Comparison of ENCODE assay signal across 9 cellular contexts in the genomic region with DNA sequence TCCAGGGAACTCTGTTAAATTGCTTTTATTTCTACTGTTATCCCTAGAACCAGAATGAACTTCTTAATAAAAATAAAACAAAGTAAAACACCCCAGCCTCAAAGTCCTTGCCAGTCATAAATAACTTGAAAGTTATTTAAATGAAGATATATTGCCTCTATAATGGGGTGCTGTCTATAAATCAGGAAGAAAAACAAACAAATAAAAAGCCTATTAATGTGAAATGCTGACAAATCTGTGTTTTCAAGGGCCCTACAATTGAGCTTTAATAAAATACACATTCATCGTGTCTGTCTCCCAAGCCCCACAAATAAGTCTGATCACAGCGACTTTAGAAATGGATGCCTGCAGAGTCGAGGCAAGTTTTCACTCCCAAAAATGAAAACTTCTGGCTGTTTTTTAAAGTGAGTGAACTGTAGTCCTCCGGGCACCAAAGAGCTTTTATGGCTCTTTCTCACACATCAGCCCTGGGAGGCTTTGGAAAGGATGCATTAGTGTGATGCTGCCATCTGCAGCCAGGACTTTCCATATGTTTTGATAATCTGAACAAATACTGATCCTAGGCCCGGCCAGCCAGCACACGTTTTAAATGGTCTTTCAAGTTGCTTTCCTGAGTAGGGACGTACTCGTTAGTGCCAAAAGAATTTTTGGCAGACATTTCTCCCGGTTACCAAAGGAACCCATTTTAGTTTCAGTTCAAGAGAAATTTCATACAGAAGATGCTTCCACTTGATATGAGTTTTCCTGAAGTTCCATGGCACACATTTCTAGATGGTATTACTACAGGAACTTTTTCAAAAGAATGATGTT. TPM values are rescaled to one million over a fixed set of nuclear protein-coding genes. Genes with fewer than 3 reads are reported as not detected.
DNase-seq lines count a peak whose midpoint lies in the region; ATAC-seq and TF ChIP-seq lines count a peak whose summit lies in the region.
"Had no signal": no experiment of that assay in that cellular context is flagged by ENCODE, and none has a peak within 500 bp of the region (broad histone marks: within the 10 kb centered on the region; RNA-seq: fewer than 3 reads in every experiment).

No MANE protein-coding gene starts in this region.

- no peak overlapping the region for H3K27ac ChIP-seq in IMR-90 (ENCODE audit: insufficient read depth, low read length)
- H3K27ac ChIP-seq in CD4-positive, alpha-beta memory T cell (ENCODE audit: low read depth, low read length), result no peak overlapping the region

- peaks cover 3% of the 10 kb centered on the region; the same call in 1 of the 2 replicates for H3K9me3 ChIP-seq in IMR-90 (ENCODE audit: control insufficient read depth, insufficient read depth, low read length)
- H3K9me3 ChIP-seq in CD4-positive, alpha-beta memory T cell (ENCODE audit: control insufficient read depth in 1 of 2, low read length in 2 of 2), result no peaks in the 10 kb centered on the region

- peak; percentile 46 for TF ChIP-seq CTCF in IMR-90 (conservative IDR thresholded peaks at IDR 0.05; ENCODE audit: low read depth, low read length)

- no peaks in the 10 kb centered on the region for H3K4me1 Mint-ChIP-seq in CD4-positive, alpha-beta memory T cell

- H2BK15ac ChIP-seq in IMR-90 (ENCODE audit: low read depth, low read length), result no peak overlapping the region

- no peak overlapping the region for H3K4me3 Mint-ChIP-seq in CD4-positive, alpha-beta memory T cell

- WGBS in IMR-90 (ENCODE audit: extremely low coverage in 2 of 2, insufficient read length in 1 of 2), 2 experiments, result 15% methylated on average over 4 of the region's 9 CpGs; no CpG with 5 or more reads in 1 of the 2 experiments

- peaks cover 3 to 12% of the 10 kb centered on the region in 2 donors for H3K27me3 Mint-ChIP-seq in CD4-positive, alpha-beta memory T cell

- peak overlapping the region; percentile 86 for H2AFZ ChIP-seq in IMR-90 (replicated peaks; ENCODE audit: low read length, poor library complexity)

- H3K9me3 Mint-ChIP-seq in CD4-positive, alpha-beta memory T cell, result peaks cover 0 to 11% (median 5%) of the 10 kb centered on the region in 8 donors

- H2AK5ac ChIP-seq in IMR-90 (ENCODE audit: low read depth, low read length), result no peak overlapping the region

- H2AK9ac ChIP-seq in IMR-90 (replicated peaks; ENCODE audit: low read depth, low read length, poor library complexity), result no peak overlapping the region

- no peak overlapping the region for H3K14ac ChIP-seq in IMR-90 (replicated peaks; ENCODE audit: low read depth, low read length)

- no peak overlapping the region for H3K56ac ChIP-seq in IMR-90 (ENCODE audit: extremely low read depth, insufficient read depth, low read length)

- in situ Hi-C loops in Caki2 (cut with HindIII; ENCODE audit: low pct_unique_long_range_greater_than_20kb, low sequenced_read_pairs) (no loop called here), IMR-90 (cut with MboI; ENCODE audit: low sequenced_read_pairs) (no loop called here)

- H3K9me1 ChIP-seq in IMR-90 (ENCODE audit: insufficient read depth, low read length), result no peaks in the 10 kb centered on the region

- no peaks in the 10 kb centered on the region for H3K4me1 ChIP-seq in IMR-90 (ENCODE audit: control insufficient read depth, insufficient read depth, low read length)
- H3K4me1 ChIP-seq in CD4-positive, alpha-beta memory T cell (ENCODE audit: insufficient read depth, low read length), result no peaks in the 10 kb centered on the region

- 0 out of 4 replicates have a peak overlapping the region, but pooled peaks of 1 of the 2 experiments have one; percentile 42 for H4K8ac ChIP-seq in IMR-90 (ENCODE audit: low read depth in 2 of 2, low read length in 2 of 2)

- no peak for TF ChIP-seq POLR2A in IMR-90 (IDR thresholded peaks at IDR 0.05; ENCODE audit: low read depth, low read length)

- no peaks in the 10 kb centered on the region; the same call in 1 of the 2 replicates for H3K27me3 ChIP-seq in IMR-90 (ENCODE audit: control insufficient read depth, insufficient read depth, low read length)
- no peaks in the 10 kb centered on the region for H3K27me3 ChIP-seq in CD4-positive, alpha-beta memory T cell (ENCODE audit: insufficient read depth, low read length)

- H2BK5ac ChIP-seq in IMR-90 (ENCODE audit: low read depth, low read length, poor library complexity, severe bottlenecking), result no peak overlapping the region

- dilution Hi-C loops in IMR-90 (cut with HindIII; ENCODE audit: low sequenced_read_pairs, unreplicated experiment), result no loop called here

- H4K20me1 ChIP-seq in IMR-90 (ENCODE audit: insufficient read depth, low read length), result no peaks in the 10 kb centered on the region

- no peak overlapping the region for H4K5ac ChIP-seq in IMR-90 (ENCODE audit: low read depth, low read length)

- TF ChIP-seq RAD21 in IMR-90 (IDR thresholded peaks at IDR 0.05; ENCODE audit: low read length), result peak; percentile 50

- H4K91ac ChIP-seq in IMR-90 (ENCODE audit: insufficient read depth, low read depth, low read length), result no peak overlapping the region

- H3K18ac ChIP-seq in IMR-90 (ENCODE audit: low read depth, low read length), result no peak overlapping the region

- no peak overlapping the region for H3K27ac Mint-ChIP-seq in CD4-positive, alpha-beta memory T cell

- no peak overlapping the region for H2BK20ac ChIP-seq in IMR-90 (ENCODE audit: low read depth, low read length)

- intact Hi-C loops in IMR-90 (cut with micrococcal nuclease), result no loop called here
- intact Hi-C loops in CD4-positive, alpha-beta memory T cell (cut with micrococcal nuclease), result no loop called here

- no peaks in the 10 kb centered on the region for H3K79me1 ChIP-seq in IMR-90 (ENCODE audit: low read depth in 1 of 2, low read length in 2 of 2)

- ATAC-seq in IMR-90 (ENCODE audit: low read depth), result peak; percentile 98
- ATAC-seq in HG02798 (IDR thresholded peaks at IDR 0.05; ENCODE audit: poor library complexity, unreplicated experiment), result no peak

- BruUV-seq in IMR-90 (replicated peaks; lab: Mats Ljungman, UMichigan), result no TSS peak

- no peak overlapping the region for H2BK120ac ChIP-seq in IMR-90 (ENCODE audit: low read depth, low read length)

- H3K36me3 Mint-ChIP-seq in CD4-positive, alpha-beta memory T cell, result no peaks in the 10 kb centered on the region

- H3K4me3 ChIP-seq in IMR-90 (ENCODE audit: insufficient read depth, low read depth, low read length), result no peak overlapping the region
- H3K4me3 ChIP-seq in CD4-positive, alpha-beta memory T cell (ENCODE audit: low read length in 2 of 2), result no peak overlapping the region

- POLR2A ChIA-PET in IMR-90 (lab: Charles Lee; ENCODE audit: unreplicated experiment), result interaction anchor here (0.5 to 0.6 kb wide), 2 partner anchors 23 to 252 kb away, joined by 3 read pairs; no protein-coding TSS in a partner anchor
- POLR2A ChIA-PET in CD4-positive, alpha-beta memory T cell (lab: Charles Lee; ENCODE audit: partially characterized antibody), result no interaction called here

- no peak overlapping the region for H3K4ac ChIP-seq in IMR-90 (ENCODE audit: low read depth, low read length)

- CTCF ChIA-PET in IMR-90 (lab: Yijun Ruan, JAX), result interaction anchor here (0.5 to 2.0 kb wide), 10 partner anchors 13 to 255 kb away, joined by 3 to 8 read pairs (median 3); no protein-coding TSS in a partner anchor
- CTCF ChIA-PET in CD4-positive, alpha-beta memory T cell (lab: Charles Lee; ENCODE audit: partially characterized antibody), result interaction anchor here (1.2 kb wide), 2 partner anchors 64 to 162 kb away, joined by 3 read pairs; no protein-coding TSS in a partner anchor

- no peak overlapping the region for H3K4me2 ChIP-seq in IMR-90 (ENCODE audit: low read depth, low read length)

- no peaks in the 10 kb centered on the region for H3K36me3 ChIP-seq in IMR-90 (ENCODE audit: control insufficient read depth, insufficient read depth, low read length)
- H3K36me3 ChIP-seq in CD4-positive, alpha-beta memory T cell (ENCODE audit: insufficient read depth, low read length), result no peaks in the 10 kb centered on the region

- H3K9ac ChIP-seq in IMR-90 (ENCODE audit: low read depth, low read length), result no peak overlapping the region

- DNase-seq in Caki2 (ENCODE audit: low read depth) (peak; percentile 34), IMR-90 (peak; percentile 65), SW480 (ENCODE audit: low spot score) (peak; percentile 75), iris pigment epithelial cell (ENCODE audit: low read depth) (peak; percentile 45), NCI-H187 treated with DMSO at 0.1 percent for 48 hours (lab: John Stamatoyannopoulos, UW) (no peak)
- DNase-seq in CD4-positive, alpha-beta memory T cell, result no peak
- DNase-seq in NK-92 treated with Interleukin-12 subunit alpha and Interleukin-12 subunit beta, amount 100 ng/mL, for 24 hours (lab: John Stamatoyannopoulos, UW), result no peak

- H3K23ac ChIP-seq in IMR-90 (ENCODE audit: low read depth, low read length), result 0 out of 2 replicates have a peak overlapping the region, but pooled peaks have one; percentile 41

TF ChIP-seq in IMR-90, 13 proteins besides CTCF, POLR2A, EP300 and RAD21:
- no peak for TF ChIP-seq MAFK (IDR thresholded peaks at IDR 0.05; ENCODE audit: low read depth, low read length)
- no peak for TF ChIP-seq MXI1 (IDR thresholded peaks at IDR 0.05; ENCODE audit: borderline replicate concordance, low read depth, low read length)
- no peak for TF ChIP-seq CHD1 (IDR thresholded peaks at IDR 0.05; ENCODE audit: low read depth, low read length)
- TF ChIP-seq NFE2L2 (IDR thresholded peaks at IDR 0.05; ENCODE audit: low read depth, low read length), result no peak
- no peak for TF ChIP-seq RFX5 (IDR thresholded peaks at IDR 0.05; ENCODE audit: low read depth, low read length)
- TF ChIP-seq, protein P1, sequence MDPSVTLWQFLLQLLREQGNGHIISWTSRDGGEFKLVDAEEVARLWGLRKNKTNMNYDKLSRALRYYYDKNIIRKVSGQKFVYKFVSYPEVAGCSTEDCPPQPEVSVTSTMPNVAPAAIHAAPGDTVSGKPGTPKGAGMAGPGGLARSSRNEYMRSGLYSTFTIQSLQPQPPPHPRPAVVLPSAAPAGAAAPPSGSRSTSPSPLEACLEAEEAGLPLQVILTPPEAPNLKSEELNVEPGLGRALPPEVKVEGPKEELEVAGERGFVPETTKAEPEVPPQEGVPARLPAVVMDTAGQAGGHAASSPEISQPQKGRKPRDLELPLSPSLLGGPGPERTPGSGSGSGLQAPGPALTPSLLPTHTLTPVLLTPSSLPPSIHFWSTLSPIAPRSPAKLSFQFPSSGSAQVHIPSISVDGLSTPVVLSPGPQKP (IDR thresholded peaks at IDR 0.05; ENCODE audit: borderline replicate concordance, low read depth, low read length), result no peak
- TF ChIP-seq CEBPB (IDR thresholded peaks at IDR 0.05; ENCODE audit: low read depth, low read length), result no peak
- no peak for TF ChIP-seq MAZ (IDR thresholded peaks at IDR 0.05; ENCODE audit: borderline replicate concordance, low read depth, low read length)
- TF ChIP-seq SMC3 (IDR thresholded peaks at IDR 0.05; ENCODE audit: low read depth, low read length), result peak; percentile 39; the same call in 1 of the 2 replicates

RNA-seq across cellular contexts. Expression of a gene that starts 16.3 kb away (rescaled TPM):
- total RNA-seq in Caki2 (2014; rRNA removed; shearing (Covaris generic); ENCODE audit: low replicate concordance), result not detected in 2 replicates
- total RNA-seq in IMR-90 (2012; rRNA removed), result not detected in 2 replicates
- not detected in 2 replicates for polyA plus RNA-seq in IMR-90 (2012; rRNA removed)
- not detected in 2 replicates for polyA plus RNA-seq in IMR-90 (2012; cell fraction: cytosol; rRNA removed)
- polyA plus RNA-seq in IMR-90 (2012; cell fraction: nucleus; rRNA removed; ENCODE audit: low replicate concordance), result not detected in 2 replicates
- total RNA-seq in CD4-positive, alpha-beta memory T cell, result not detected
- polyA plus RNA-seq in CD4-positive, alpha-beta memory T cell, result not detected
- total RNA-seq: temporal lobe had no signal

Comparison
In these comparisons a context has a peak if more than half of its experiments do, and no peak if none do; other contexts are left out.
1. DNase-seq: peak in Caki2 (single experiment), IMR-90 (single experiment), SW480 (single experiment) and iris pigment epithelial cell (single experiment); none in NCI-H187 treated with DMSO at 0.1 percent for 48 hours (single experiment), CD4-positive, alpha-beta memory T cell (0 of 5) and NK-92 treated with Interleukin-12 subunit alpha and Interleukin-12 subunit beta, amount 100 ng/mL, for 24 hours (single experiment).